8 cellular contexts compared by ENCODE assay signal in the genomic region with DNA sequence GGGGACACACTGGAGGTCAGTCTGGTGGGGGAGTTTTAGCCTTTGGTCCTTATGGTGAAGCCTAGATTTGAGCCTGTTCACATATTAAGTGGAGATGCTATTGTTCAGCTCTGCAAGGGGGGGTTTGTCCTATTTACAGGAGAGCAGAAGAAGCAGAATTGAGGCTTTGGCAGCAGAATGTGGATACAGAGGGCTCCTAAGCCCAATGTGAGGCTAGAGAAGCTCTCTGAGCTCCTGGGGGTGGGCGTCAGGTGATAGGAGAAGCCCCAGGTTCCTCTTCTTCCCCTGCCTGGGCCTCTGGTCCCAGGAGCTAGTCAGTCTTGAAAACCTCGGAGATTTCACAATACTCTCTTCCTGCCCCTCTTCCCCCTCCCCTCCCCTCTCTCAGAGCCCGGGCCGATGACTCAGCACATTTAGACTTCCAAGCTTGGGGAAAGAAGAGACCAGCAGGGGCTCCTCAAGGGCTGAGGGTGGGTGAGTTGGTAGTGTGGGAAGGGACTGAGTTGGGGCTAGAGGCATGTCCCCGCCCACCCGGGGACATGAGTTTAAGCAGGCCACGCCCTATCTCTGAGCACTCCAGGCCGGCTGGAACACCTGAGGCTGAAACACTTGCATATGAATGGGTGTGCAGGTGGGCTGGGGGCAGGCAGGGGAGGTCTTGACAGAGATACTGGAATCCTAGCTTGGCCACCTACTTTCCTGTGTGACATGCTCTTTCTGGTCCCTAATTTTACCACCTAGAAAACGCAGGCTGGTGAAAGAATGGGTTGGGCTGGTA. TPM values are rescaled to one million over a fixed set of nuclear protein-coding genes. Genes with fewer than 3 reads are reported as not detected.
DNase-seq lines count a peak whose midpoint lies in the region; ATAC-seq and TF ChIP-seq lines count a peak whose summit lies in the region.

No MANE protein-coding gene starts in this region.

- POLR2A ChIA-PET in activated CD4-positive, alpha-beta memory T cell treated with anti-CD3 and anti-CD28 coated beads, Interleukin-2, amount 10 ng/mL, durations not matched to agents 7 days and 5 days (lab: Charles Lee) = interaction anchor here (0.8 to 2.6 kb wide), 4 partner anchors 21 to 142 kb away, joined by 4 to 12 read pairs (median 6); partner anchors contain the start of genes GRIPAP1, OTUD5, PQBP1 and TIMM17B

- no peak for TF ChIP-seq CTCF in endothelial cell (IDR thresholded peaks at IDR 0.05; ENCODE audit: unreplicated experiment)

- H3K4me1 Mint-ChIP-seq in activated CD4-positive, alpha-beta memory T cell treated with anti-CD3 and anti-CD28 coated beads, Interleukin-2, amount 10 ng/mL, durations not matched to agents 7 days and 5 days = peaks cover 43% of the 10 kb centered on the region
- H3K4me1 Mint-ChIP-seq in endothelial cell (ENCODE audit: unreplicated experiment) = peaks cover 28% of the 10 kb centered on the region
- peaks cover 20% of the 10 kb centered on the region for H3K4me1 Mint-ChIP-seq in memory B cell

- no peaks in the 10 kb centered on the region for H3K9me3 Mint-ChIP-seq in activated CD4-positive, alpha-beta memory T cell treated with anti-CD3 and anti-CD28 coated beads, Interleukin-2, amount 10 ng/mL, durations not matched to agents 7 days and 5 days
- H3K9me3 Mint-ChIP-seq in endothelial cell (ENCODE audit: unreplicated experiment) (no peaks in the 10 kb centered on the region), memory B cell (no peaks in the 10 kb centered on the region)

- CTCF ChIA-PET in activated CD4-positive, alpha-beta memory T cell treated with anti-CD3 and anti-CD28 coated beads, Interleukin-2, amount 10 ng/mL, durations not matched to agents 7 days and 5 days (lab: Charles Lee) = no interaction called here

- peak overlapping the region; percentile 77 for H3K27ac Mint-ChIP-seq in activated CD4-positive, alpha-beta memory T cell treated with anti-CD3 and anti-CD28 coated beads, Interleukin-2, amount 10 ng/mL, durations not matched to agents 7 days and 5 days
- peak overlapping the region; percentile 95 for H3K27ac Mint-ChIP-seq in endothelial cell (ENCODE audit: unreplicated experiment)
- H3K27ac Mint-ChIP-seq in memory B cell = peak overlapping the region; percentile 60

- peaks cover 37% of the 10 kb centered on the region for H3K36me3 Mint-ChIP-seq in activated CD4-positive, alpha-beta memory T cell treated with anti-CD3 and anti-CD28 coated beads, Interleukin-2, amount 10 ng/mL, durations not matched to agents 7 days and 5 days (ENCODE audit: low read depth)
- H3K36me3 Mint-ChIP-seq in endothelial cell (ENCODE audit: low read depth, unreplicated experiment) (peaks cover 10% of the 10 kb centered on the region), memory B cell (peaks cover 4% of the 10 kb centered on the region)

- peak overlapping the region; percentile 58 for H3K4me3 Mint-ChIP-seq in activated CD4-positive, alpha-beta memory T cell treated with anti-CD3 and anti-CD28 coated beads, Interleukin-2, amount 10 ng/mL, durations not matched to agents 7 days and 5 days
- peak overlapping the region; percentile 79 for H3K4me3 Mint-ChIP-seq in endothelial cell (ENCODE audit: unreplicated experiment)
- H3K4me3 Mint-ChIP-seq in memory B cell = peak overlapping the region; percentile 8

- DNase-seq in DMS153 treated with DMSO at 0.1 percent for 48 hours (lab: John Stamatoyannopoulos, UW; ENCODE audit: unreplicated experiment) = peak; percentile 0
- no peak for DNase-seq in DMS153 (lab: John Stamatoyannopoulos, UW)
- DNase-seq in NCI-H510A treated with DMSO at 0.1 percent for 48 hours (lab: John Stamatoyannopoulos, UW) = peak; percentile 55
- peak; percentile 53 for DNase-seq in activated CD4-positive, alpha-beta memory T cell treated with anti-CD3 and anti-CD28 coated beads, Interleukin-2, amount 10 ng/mL, durations not matched to agents 7 days and 5 days
- DNase-seq in endothelial cell (ENCODE audit: low spot score) = peak; percentile 69
- DNase-seq in memory B cell (ENCODE audit: low spot score in 2 of 2) = no peak
- DNase-seq in stimulated activated CD8-positive, alpha-beta memory T cell treated with anti-CD3 and anti-CD28 coated beads, Interleukin-15, amount 100 ng/mL, for 4 hours (ENCODE audit: low read depth in 2 of 2) = peak; percentile 14 to 24
- DNase-seq in cerebellar nuclear complex (lab: John Stamatoyannopoulos, UW) = no peak

- no peaks in the 10 kb centered on the region for H3K27me3 Mint-ChIP-seq in activated CD4-positive, alpha-beta memory T cell treated with anti-CD3 and anti-CD28 coated beads, Interleukin-2, amount 10 ng/mL, durations not matched to agents 7 days and 5 days
- peaks cover 11% of the 10 kb centered on the region for H3K27me3 Mint-ChIP-seq in endothelial cell (ENCODE audit: unreplicated experiment)
- H3K27me3 Mint-ChIP-seq in memory B cell = no peaks in the 10 kb centered on the region

- ATAC-seq in memory B cell (ENCODE audit: low read depth) = no peak

RNA-seq across cellular contexts. Expression of gene TFE3, which starts 3.4 kb away (rescaled TPM):
- 10 to 100 TPM; 32.2 to 32.7 TPM for total RNA-seq in activated CD4-positive, alpha-beta memory T cell treated with anti-CD3 and anti-CD28 coated beads, Interleukin-2, amount 10 ng/mL, durations not matched to agents 7 days and 5 days
- 31.0 TPM for total RNA-seq in endothelial cell (ENCODE audit: unreplicated experiment)

RNA-seq across cellular contexts. Expression of gene CCDC120, which starts 19.0 kb away (rescaled TPM):
- 1 to 10 TPM; 5.8 to 6.5 TPM for total RNA-seq in activated CD4-positive, alpha-beta memory T cell treated with anti-CD3 and anti-CD28 coated beads, Interleukin-2, amount 10 ng/mL, durations not matched to agents 7 days and 5 days
- 22.5 TPM for total RNA-seq in endothelial cell (ENCODE audit: unreplicated experiment)

RNA-seq across cellular contexts. Expression of gene PRAF2, which starts 34.0 kb away (rescaled TPM):
- total RNA-seq in activated CD4-positive, alpha-beta memory T cell treated with anti-CD3 and anti-CD28 coated beads, Interleukin-2, amount 10 ng/mL, durations not matched to agents 7 days and 5 days = 10 to 100 TPM; 21.1 to 23.9 TPM
- total RNA-seq in endothelial cell (ENCODE audit: unreplicated experiment) = 22.3 TPM

RNA-seq across cellular contexts. Expression of gene GRIPAP1, which starts 37.7 kb away (rescaled TPM):
- 100 to 1,000 TPM; 104 to 116 TPM for total RNA-seq in activated CD4-positive, alpha-beta memory T cell treated with anti-CD3 and anti-CD28 coated beads, Interleukin-2, amount 10 ng/mL, durations not matched to agents 7 days and 5 days
- 63.6 TPM for total RNA-seq in endothelial cell (ENCODE audit: unreplicated experiment)

RNA-seq across cellular contexts. Expression of gene WDR45, which starts 39.9 kb away (rescaled TPM):
- 10 to 100 TPM; 51.1 to 58.7 TPM for total RNA-seq in activated CD4-positive, alpha-beta memory T cell treated with anti-CD3 and anti-CD28 coated beads, Interleukin-2, amount 10 ng/mL, durations not matched to agents 7 days and 5 days
- total RNA-seq in endothelial cell (ENCODE audit: unreplicated experiment) = 46.4 TPM

Comparison
In these comparisons a context has a peak if more than half of its experiments do, and no peak if none do; other contexts are left out.
1. DNase-seq: peak in DMS153 treated with DMSO at 0.1 percent for 48 hours (single experiment), NCI-H510A treated with DMSO at 0.1 percent for 48 hours (single experiment), activated CD4-positive, alpha-beta memory T cell treated with anti-CD3 and anti-CD28 coated beads, Interleukin-2, amount 10 ng/mL, durations not matched to agents 7 days and 5 days (single experiment), endothelial cell (single experiment) and stimulated activated CD8-positive, alpha-beta memory T cell treated with anti-CD3 and anti-CD28 coated beads, Interleukin-15, amount 100 ng/mL, for 4 hours (2 of 2); none in DMS153 (single experiment), memory B cell (0 of 2) and cerebellar nuclear complex (0 of 2).
2. H3K4me3 Mint-ChIP-seq: peak in every context shown above with its lines; median percentile 79 in endothelial cell; 58 in activated CD4-positive, alpha-beta memory T cell treated with anti-CD3 and anti-CD28 coated beads, Interleukin-2, amount 10 ng/mL, durations not matched to agents 7 days and 5 days; 8 in memory B cell.
3. Peak in every context shown above with its lines, with median percentiles within 50 percentile points of each other: H3K27ac Mint-ChIP-seq.